17 cellular contexts compared by ENCODE assay signal in the genomic region with DNA sequence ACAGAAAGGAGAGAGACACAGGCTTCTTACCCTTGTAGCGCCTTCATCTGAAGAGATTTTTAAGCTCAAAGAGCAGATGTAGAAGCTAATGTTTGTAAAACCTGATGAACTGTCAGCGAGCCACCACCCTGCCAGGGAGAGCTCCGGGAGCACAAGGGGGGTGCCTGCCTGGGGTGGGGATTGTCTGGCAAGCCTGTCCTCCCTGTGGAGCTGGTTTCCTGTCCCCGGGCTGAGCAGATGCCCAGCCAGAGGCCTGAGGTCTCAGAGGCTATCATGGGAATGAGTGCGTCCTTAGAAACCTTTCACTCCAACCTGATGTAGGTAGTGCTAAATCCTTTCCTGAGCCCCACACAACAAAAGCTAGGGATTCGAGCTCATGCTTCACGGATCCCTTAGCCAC. TPM values are rescaled to one million over a fixed set of nuclear protein-coding genes. Genes with fewer than 3 reads are reported as not detected.
"Had no signal": no experiment of that assay in that cellular context is flagged by ENCODE, and none has a peak within 500 bp of the region (broad histone marks: within the 10 kb centered on the region; RNA-seq: fewer than 3 reads in every experiment).

No MANE protein-coding gene starts in this region.

- H3K36me3 Mint-ChIP-seq: activated naive CD8-positive, alpha-beta T cell treated with anti-CD3 and anti-CD28 coated beads, Interleukin-2, amount 10 ng/mL, durations not matched to agents 7 days and 5 days; natural killer cell had no signal

- H3K27ac Mint-ChIP-seq: activated CD4-positive, alpha-beta memory T cell treated with anti-CD3 and anti-CD28 coated beads, Interleukin-2, amount 10 ng/mL, durations not matched to agents 7 days and 5 days; activated naive CD8-positive, alpha-beta T cell treated with anti-CD3 and anti-CD28 coated beads, Interleukin-2, amount 10 ng/mL, durations not matched to agents 7 days and 5 days; dendritic cell treated with granulocyte-macrophage colony-stimulating factor and Interleukin-4, amounts not matched to agents 40 ng/mL and 50 ng/mL, for 4 days; natural killer cell had no signal

- H3K27me3 ChIP-seq: testis had no signal

- H3K4me3 ChIP-seq: testis had no signal

- H3K9me3 Mint-ChIP-seq: activated CD4-positive, alpha-beta memory T cell treated with anti-CD3 and anti-CD28 coated beads, Interleukin-2, amount 10 ng/mL, durations not matched to agents 7 days and 5 days; activated naive CD8-positive, alpha-beta T cell treated with anti-CD3 and anti-CD28 coated beads, Interleukin-2, amount 10 ng/mL, durations not matched to agents 7 days and 5 days; dendritic cell treated with granulocyte-macrophage colony-stimulating factor and Interleukin-4, amounts not matched to agents 40 ng/mL and 50 ng/mL, for 4 days; natural killer cell had no signal

- H3K4me3 Mint-ChIP-seq: activated CD4-positive, alpha-beta memory T cell treated with anti-CD3 and anti-CD28 coated beads, Interleukin-2, amount 10 ng/mL, durations not matched to agents 7 days and 5 days; activated naive CD8-positive, alpha-beta T cell treated with anti-CD3 and anti-CD28 coated beads, Interleukin-2, amount 10 ng/mL, durations not matched to agents 7 days and 5 days; dendritic cell treated with granulocyte-macrophage colony-stimulating factor and Interleukin-4, amounts not matched to agents 40 ng/mL and 50 ng/mL, for 4 days; natural killer cell had no signal

- H3K9me3 ChIP-seq: testis had no signal

- H3K27ac ChIP-seq: testis had no signal

- DNase-seq: activated CD4-positive, alpha-beta memory T cell treated with anti-CD3 and anti-CD28 coated beads, Interleukin-2, amount 10 ng/mL, durations not matched to agents 7 days and 5 days; activated gamma-delta T cell; activated naive CD8-positive, alpha-beta T cell treated with anti-CD3 and anti-CD28 coated beads, Interleukin-2, amount 10 ng/mL, durations not matched to agents 7 days and 5 days; activated T-cell treated with anti-CD3 and anti-CD28 coated beads, Interleukin-2, amount 50 U/mL, for 48 hours; cerebellar nuclear complex; erythroblast; mammary epithelial cell; natural killer cell; stimulated activated CD4-positive, alpha-beta T cell treated with anti-CD3 and anti-CD28 coated beads, Interleukin-2, amount 100 ng/mL, for 48 hours; stimulated activated naive CD8-positive, alpha-beta T cell treated with anti-CD3 and anti-CD28 coated beads, Interleukin-15, Interleukin-2, amounts not matched to agents 100 U/mL and 50 U/mL, for 24 hours; T-helper 9 cell; testis had no signal

- ATAC-seq: natural killer cell; stimulated activated naive CD8-positive, alpha-beta T cell treated with anti-CD3 and anti-CD28 coated beads, Interleukin-15, Interleukin-2, amounts not matched to agents 100 U/mL and 50 U/mL, for 24 hours had no signal

RNA-seq across cellular contexts. Expression of gene NR2E1, which starts 41.9 kb away (rescaled TPM):
- total RNA-seq: activated CD4-positive, alpha-beta memory T cell treated with anti-CD3 and anti-CD28 coated beads, Interleukin-2, amount 10 ng/mL, durations not matched to agents 7 days and 5 days; activated naive CD8-positive, alpha-beta T cell treated with anti-CD3 and anti-CD28 coated beads, Interleukin-2, amount 10 ng/mL, durations not matched to agents 7 days and 5 days; mucosa of gallbladder; natural killer cell; omental fat pad; pulmonary artery endothelial cell; urinary bladder had no signal
- polyA plus RNA-seq: mammary epithelial cell, urinary bladder had no signal
